Comparison of ENCODE assay signal across 1 cellular context in the genomic region with DNA sequence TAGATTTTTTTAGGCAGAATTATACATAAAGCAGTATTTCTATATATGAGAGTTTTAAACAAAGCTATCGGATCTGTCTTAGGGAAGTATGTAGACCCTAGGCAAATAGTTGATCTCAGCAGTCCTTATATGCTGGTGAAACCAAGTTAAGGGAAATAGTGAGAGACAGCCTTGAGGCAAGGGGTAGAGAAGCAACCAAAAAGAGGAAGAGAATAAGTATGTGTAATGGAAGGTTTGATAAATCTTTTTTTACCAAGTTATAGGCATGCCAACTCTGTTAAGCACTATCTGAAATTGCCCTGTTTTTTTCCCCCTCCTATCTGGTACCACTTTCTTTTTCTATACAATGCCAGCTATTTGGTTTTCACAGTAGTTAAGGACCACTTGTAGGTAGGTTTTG.
TF ChIP-seq lines count a peak whose summit lies in the region.

No MANE protein-coding gene starts in this region.

TF ChIP-seq in GM12878, 131 proteins besides CTCF, POLR2A, EP300 and RAD21:
- TF ChIP-seq PAX8 (IDR thresholded peaks at IDR 0.05) (no peak), BMI1 (IDR thresholded peaks at IDR 0.05; ENCODE audit: borderline replicate concordance) (no peak), SPI1 (IDR thresholded peaks at IDR 0.05; ENCODE audit: borderline replicate concordance, insufficient read depth, low read depth, low read length) (peak; percentile 80), ATF7 (IDR thresholded peaks at IDR 0.05; ENCODE audit: low read depth) (peak; percentile 58; the same call in 1 of the 2 replicates), NR2C1 (IDR thresholded peaks at IDR 0.05) (no peak), DPF2 (IDR thresholded peaks at IDR 0.05) (no peak)
- TF ChIP-seq, protein P1, sequence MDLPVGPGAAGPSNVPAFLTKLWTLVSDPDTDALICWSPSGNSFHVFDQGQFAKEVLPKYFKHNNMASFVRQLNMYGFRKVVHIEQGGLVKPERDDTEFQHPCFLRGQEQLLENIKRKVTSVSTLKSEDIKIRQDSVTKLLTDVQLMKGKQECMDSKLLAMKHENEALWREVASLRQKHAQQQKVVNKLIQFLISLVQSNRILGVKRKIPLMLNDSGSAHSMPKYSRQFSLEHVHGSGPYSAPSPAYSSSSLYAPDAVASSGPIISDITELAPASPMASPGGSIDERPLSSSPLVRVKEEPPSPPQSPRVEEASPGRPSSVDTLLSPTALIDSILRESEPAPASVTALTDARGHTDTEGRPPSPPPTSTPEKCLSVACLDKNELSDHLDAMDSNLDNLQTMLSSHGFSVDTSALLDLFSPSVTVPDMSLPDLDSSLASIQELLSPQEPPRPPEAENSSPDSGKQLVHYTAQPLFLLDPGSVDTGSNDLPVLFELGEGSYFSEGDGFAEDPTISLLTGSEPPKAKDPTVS (IDR thresholded peaks at IDR 0.05; ENCODE audit: low read depth, low read length) = no peak
TF ChIP-seq in GM12878: peak in this region for 2.
